In genomic region chr9:70539007-70539406, GRCh38 we compare ENCODE assay signal across 19 cellular contexts.
"Had no signal": no experiment of that assay in that cellular context is flagged by ENCODE, and none has a peak within 500 bp of the region (broad histone marks: within the 10 kb centered on the region; RNA-seq: fewer than 3 reads in every experiment).

No MANE protein-coding gene starts in this region.

- H3K36me3 ChIP-seq: adrenal gland, gastroesophageal sphincter, thoracic aorta had no signal

- DNase-seq: activated CD4-positive, alpha-beta T cell treated with anti-CD3 and anti-CD28 coated beads, Interleukin-2, amount 50 U/mL, for 1 hour; activated CD4-positive, CD25-positive, alpha-beta regulatory T cell treated with anti-CD3 and anti-CD28 coated beads, Interleukin-2, amount 50 U/mL, for 72 hours; activated CD8-positive, alpha-beta memory T cell treated with anti-CD3 and anti-CD28 coated beads, Interleukin-2, amount 50 U/mL, for 4 hours; activated gamma-delta T cell treated with Interleukin-2 at 50 U/mL for 16 hours; adrenal gland; caudate nucleus; mesendoderm; naive thymus-derived CD8-positive, alpha-beta T cell; stimulated activated CD4-positive, alpha-beta T cell treated with anti-CD3 and anti-CD28 coated beads, Interleukin-4, amount 100 ng/mL, for 1 hour; T-helper 2 cell had no signal

- H3K27me3 ChIP-seq: adrenal gland, gastroesophageal sphincter had no signal

- H3K9me3 ChIP-seq: adrenal gland, gastroesophageal sphincter, thoracic aorta had no signal

- H3K36me3 Mint-ChIP-seq: activated naive CD4-positive, alpha-beta T cell treated with anti-CD3 and anti-CD28 coated beads, Interleukin-2, amount 50 U/mL, for 72 hours; naive thymus-derived CD8-positive, alpha-beta T cell; stimulated activated memory B cell treated with anti-CD40 and anti-IgM and Interleukin-4, amounts not matched to agents 10 μg/mL and 1 μg/mL and 100 μg/mL, for 72 hours had no signal

- H3K4me3 Mint-ChIP-seq: naive thymus-derived CD8-positive, alpha-beta T cell; stimulated activated memory B cell treated with anti-CD40 and anti-IgM and Interleukin-4, amounts not matched to agents 10 μg/mL and 1 μg/mL and 100 μg/mL, for 72 hours had no signal

- H3K27ac Mint-ChIP-seq: stimulated activated memory B cell treated with anti-CD40 and anti-IgM and Interleukin-4, amounts not matched to agents 10 μg/mL and 1 μg/mL and 100 μg/mL, for 72 hours had no signal

- H3K9me3 Mint-ChIP-seq: activated naive CD4-positive, alpha-beta T cell treated with anti-CD3 and anti-CD28 coated beads, Interleukin-2, amount 50 U/mL, for 72 hours; naive thymus-derived CD8-positive, alpha-beta T cell; stimulated activated memory B cell treated with anti-CD40 and anti-IgM and Interleukin-4, amounts not matched to agents 10 μg/mL and 1 μg/mL and 100 μg/mL, for 72 hours had no signal

- ATAC-seq: activated naive CD4-positive, alpha-beta T cell treated with anti-CD3 and anti-CD28 coated beads, Interleukin-2, amount 50 U/mL, for 72 hours; gastroesophageal sphincter; naive thymus-derived CD8-positive, alpha-beta T cell; sciatic nerve; stimulated activated memory B cell treated with anti-CD40 and anti-IgM and Interleukin-4, amounts not matched to agents 10 μg/mL and 1 μg/mL and 100 μg/mL, for 72 hours had no signal

- H3K4me1 Mint-ChIP-seq: stimulated activated memory B cell treated with anti-CD40 and anti-IgM and Interleukin-4, amounts not matched to agents 10 μg/mL and 1 μg/mL and 100 μg/mL, for 72 hours had no signal

- H3K27me3 Mint-ChIP-seq: naive thymus-derived CD8-positive, alpha-beta T cell; stimulated activated memory B cell treated with anti-CD40 and anti-IgM and Interleukin-4, amounts not matched to agents 10 μg/mL and 1 μg/mL and 100 μg/mL, for 72 hours had no signal

- H3K4me3 ChIP-seq: adrenal gland, coronary artery, gastroesophageal sphincter, smooth muscle cell, thoracic aorta had no signal

- H3K4me1 ChIP-seq: adrenal gland, gastroesophageal sphincter, parathyroid adenoma had no signal

- H3K27ac ChIP-seq: adrenal gland, coronary artery, gastroesophageal sphincter, parathyroid adenoma, thoracic aorta, VCaP had no signal
